8 cellular contexts compared by ENCODE assay signal in the genomic region with DNA sequence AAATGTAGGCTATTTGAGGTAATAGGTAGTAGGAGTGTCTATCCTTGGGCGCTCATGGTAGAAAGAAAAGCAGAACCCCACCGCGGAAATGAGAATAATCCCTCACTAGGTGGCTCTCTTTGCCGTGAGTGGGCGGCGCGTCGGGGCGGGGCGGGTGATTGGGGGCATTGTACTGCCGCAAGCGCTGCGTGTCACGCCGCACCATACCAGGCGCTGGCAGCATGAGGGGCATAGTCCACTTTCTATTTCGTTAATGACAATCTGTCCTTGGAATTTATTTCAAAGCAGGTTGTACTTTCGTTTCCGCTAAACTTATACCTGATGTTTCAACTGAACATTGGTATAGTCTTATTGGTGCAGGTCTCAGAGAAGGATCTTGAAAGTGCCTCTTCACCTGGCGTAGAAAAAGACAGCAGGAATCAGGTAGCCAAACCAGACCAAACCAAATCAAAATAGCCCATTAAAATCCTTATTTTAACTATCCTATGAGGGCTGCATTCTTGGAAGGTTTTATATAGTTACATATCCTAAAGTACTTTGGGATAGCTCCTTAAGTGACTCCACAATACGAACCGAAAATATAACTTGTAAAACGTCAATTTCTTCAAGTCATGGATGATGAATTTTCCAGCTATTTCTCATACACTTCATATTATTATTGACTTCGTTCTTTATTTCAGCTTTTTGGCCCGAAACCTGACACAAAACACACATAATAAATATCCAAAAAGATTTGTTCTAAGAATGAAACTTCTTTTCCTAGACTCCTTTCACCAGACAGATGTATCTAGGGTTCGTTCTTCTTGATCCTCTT. TPM values are rescaled to one million over a fixed set of nuclear protein-coding genes. Genes with fewer than 3 reads are reported as not detected.
DNase-seq lines count a peak whose midpoint lies in the region; ATAC-seq and TF ChIP-seq lines count a peak whose summit lies in the region.

No MANE protein-coding gene starts in this region.

- peak overlapping the region; percentile 89 to 98 for H3K4me3 Mint-ChIP-seq in effector memory CD8-positive, alpha-beta T cell

- no peaks in the 10 kb centered on the region for H3K9me3 Mint-ChIP-seq in effector memory CD8-positive, alpha-beta T cell

- peaks cover 3 to 6% of the 10 kb centered on the region in 2 donors for H3K27me3 Mint-ChIP-seq in effector memory CD8-positive, alpha-beta T cell

- DNase-seq in HUDEP-2 (lab: John Stamatoyannopoulos, UW; ENCODE audit: unreplicated experiment in 76 of 76) = peak in 72 of 76 experiments; percentile 8 to 90 (median 76)
- DNase-seq in NK-92 treated with Interleukin-12 subunit alpha and Interleukin-12 subunit beta, amount 100 ng/mL, for 24 hours (lab: John Stamatoyannopoulos, UW) = peak; percentile 81
- peak; percentile 54 to 81 (median 78) for DNase-seq in activated CD8-positive, alpha-beta memory T cell treated with anti-CD3 and anti-CD28 coated beads for 48 hours (ENCODE audit: low read depth in 2 of 3, low spot score in 2 of 3)
- peak; percentile 87 to 89 (median 88) for DNase-seq in effector memory CD8-positive, alpha-beta T cell
- peak; percentile 95 for DNase-seq in mesenteric fat pad (ENCODE audit: low spot score)
- DNase-seq in stimulated activated CD8-positive, alpha-beta memory T cell treated with anti-CD3 and anti-CD28 coated beads, Interleukin-15, amount 100 ng/mL, for 24 hours (ENCODE audit: low read depth) = peak; percentile 75

- H3K27ac ChIP-seq in C4-2B = peak overlapping the region; percentile 93

- H3K4me1 Mint-ChIP-seq in effector memory CD8-positive, alpha-beta T cell (ENCODE audit: low read depth in 2 of 2) = peaks cover 21 to 27% of the 10 kb centered on the region in 2 donors

- peak overlapping the region; percentile 98 to 99 for H3K27ac Mint-ChIP-seq in effector memory CD8-positive, alpha-beta T cell

- H3K36me3 Mint-ChIP-seq in effector memory CD8-positive, alpha-beta T cell (ENCODE audit: insufficient read depth) = peaks cover 30% of the 10 kb centered on the region

- peak; percentile 44 for ATAC-seq in GM19467 (IDR thresholded peaks at IDR 0.05; ENCODE audit: unreplicated experiment)
- ATAC-seq in effector memory CD8-positive, alpha-beta T cell (replicated peaks) = peak; percentile 56

- TF ChIP-seq CTCF in C4-2B (conservative IDR thresholded peaks at IDR 0.05) = peak; percentile 79

RNA-seq across cellular contexts. Expression of gene SMG7, which starts 1.9 kb away (rescaled TPM):
- total RNA-seq in mesenteric fat pad = 40.4 TPM

RNA-seq across cellular contexts. Expression of gene NMNAT2, which starts 52.2 kb away (rescaled TPM):
- total RNA-seq in mesenteric fat pad = 20.5 TPM

Comparison
In these comparisons a context has a peak if more than half of its experiments do, and no peak if none do; other contexts are left out.
1. Peak in every context shown above with its lines: DNase-seq, ATAC-seq and H3K27ac ChIP-seq.